ENCODE assay signal across 20 cellular contexts in the genomic region with DNA sequence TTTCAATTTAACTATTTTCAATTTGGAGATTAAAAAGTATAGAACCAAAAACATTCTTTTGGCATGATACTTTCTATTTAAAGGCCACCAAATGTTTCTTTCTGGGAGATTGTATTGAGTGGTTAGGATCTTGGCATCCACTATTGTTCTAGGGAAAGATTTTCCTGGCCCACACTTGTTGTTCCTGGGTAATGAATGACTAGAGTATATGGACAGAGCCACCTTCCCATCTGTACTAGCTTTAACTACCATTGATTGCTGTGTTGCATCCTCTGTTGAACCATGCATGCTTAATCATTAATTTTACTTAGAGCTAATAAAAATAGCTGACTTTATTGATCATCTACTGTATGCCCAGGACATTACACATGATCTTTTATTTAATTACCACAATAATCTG.
"Had no signal": no experiment of that assay in that cellular context is flagged by ENCODE, and none has a peak within 500 bp of the region (broad histone marks: within the 10 kb centered on the region; RNA-seq: fewer than 3 reads in every experiment).

No MANE protein-coding gene starts in this region.

- DNase-seq: activated B cell treated with CpG ODN at 0.5 μM for 24 hours; activated CD4-positive, alpha-beta memory T cell treated with anti-CD3 and anti-CD28 coated beads for 36 hours; activated CD4-positive, alpha-beta T cell treated with anti-CD3 and anti-CD28 coated beads for 4 hours; activated naive CD8-positive, alpha-beta T cell treated with anti-CD3 and anti-CD28 coated beads for 36 hours; amniotic stem cell; effector memory CD8-positive, alpha-beta T cell; esophagus squamous epithelium; lower lobe of right lung; nephron progenitor cell; nucleus accumbens; posterior cingulate gyrus; retina; stimulated activated CD4-positive, alpha-beta T cell treated with anti-CD3 and anti-CD28 coated beads, Interleukin-15, amount 100 ng/mL, for 24 hours; stimulated activated CD4-positive, alpha-beta T cell treated with anti-CD3 and anti-CD28 coated beads, Interleukin-2, amount 100 ng/mL, for 48 hours; T-helper 1 cell; T-helper 9 cell; transverse colon had no signal

- ATAC-seq: effector memory CD8-positive, alpha-beta T cell; lower lobe of right lung had no signal

- H3K27ac ChIP-seq: esophagus squamous epithelium, lower lobe of right lung, skin epidermis, suprapubic skin, transverse colon, vagina had no signal

- H3K9me3 ChIP-seq: esophagus squamous epithelium, lower lobe of right lung, suprapubic skin, transverse colon, vagina had no signal

- H3K4me1 ChIP-seq: esophagus squamous epithelium, lower lobe of right lung, suprapubic skin, transverse colon, vagina had no signal

- H3K27me3 ChIP-seq: esophagus squamous epithelium, suprapubic skin, transverse colon, vagina had no signal

- H3K36me3 ChIP-seq: esophagus squamous epithelium, lower lobe of right lung, suprapubic skin, transverse colon, vagina had no signal

- H3K4me3 ChIP-seq: esophagus squamous epithelium, lower lobe of right lung, skin epidermis, suprapubic skin, transverse colon, vagina had no signal
